ENCODE assay signal across 8 cellular contexts in genomic region chr1:100353988-100354387, GRCh38. TPM values are rescaled to one million over a fixed set of nuclear protein-coding genes. Genes with fewer than 3 reads are reported as not detected.
DNase-seq lines count a peak whose midpoint lies in the region; ATAC-seq and TF ChIP-seq lines count a peak whose summit lies in the region.

No MANE protein-coding gene starts in this region.

- ATAC-seq in Right ventricle myocardium inferior (no peak), activated B cell treated with CpG ODN at 0.5 μM for 24 hours (ENCODE audit: low read depth) (no peak), HG03460 (IDR thresholded peaks at IDR 0.05; ENCODE audit: unreplicated experiment) (no peak)

- POLR2A ChIA-PET in activated B cell treated with CpG ODN at 0.5 μM for 24 hours (lab: Charles Lee), result interaction anchor here (1.1 to 4.8 kb wide), 6 partner anchors 16 to 541 kb away, joined by 3 to 34 read pairs (median 6); partner anchors contain the start of genes EXTL2, RTCA, SASS6 and SLC35A3

- TF ChIP-seq CTCF in right atrium auricular region (IDR thresholded peaks at IDR 0.05) (no peak), activated B cell treated with CpG ODN at 0.5 μM for 24 hours (IDR thresholded peaks at IDR 0.05) (no peak), kidney epithelial cell (IDR thresholded peaks at IDR 0.05; ENCODE audit: insufficient read depth, low read length, poor library complexity, severe bottlenecking) (no peak)

- H3K36me3 Mint-ChIP-seq in activated B cell treated with CpG ODN at 0.5 μM for 24 hours (ENCODE audit: low read depth), result peaks cover 36% of the 10 kb centered on the region

- H3K4me3 Mint-ChIP-seq in activated B cell treated with CpG ODN at 0.5 μM for 24 hours, result peak overlapping the region; percentile 99

- no peaks in the 10 kb centered on the region for H3K9me3 Mint-ChIP-seq in activated B cell treated with CpG ODN at 0.5 μM for 24 hours

- H3K27me3 Mint-ChIP-seq in activated B cell treated with CpG ODN at 0.5 μM for 24 hours, result no peaks in the 10 kb centered on the region

- H3K4me1 Mint-ChIP-seq in activated B cell treated with CpG ODN at 0.5 μM for 24 hours, result peaks cover 52% of the 10 kb centered on the region

- H3K27me3 ChIP-seq in right atrium auricular region (no peaks in the 10 kb centered on the region), kidney epithelial cell (ENCODE audit: control insufficient read depth, insufficient read depth, low read length) (no peaks in the 10 kb centered on the region)

- DNase-seq in right atrium auricular region (ENCODE audit: low spot score) (no peak), Right ventricle myocardium inferior (ENCODE audit: missing footprints) (no peak), activated B cell treated with CpG ODN at 0.5 μM for 24 hours (no peak), kidney epithelial cell (ENCODE audit: low read depth) (peak; percentile 48), amygdala (lab: John Stamatoyannopoulos, UW) (no peak), NOMO-1 (lab: John Stamatoyannopoulos, UW; ENCODE audit: unreplicated experiment in 2 of 2) (no peak)

- H3K27ac Mint-ChIP-seq in activated B cell treated with CpG ODN at 0.5 μM for 24 hours, result peak overlapping the region; percentile 94

- H3K36me3 ChIP-seq in right atrium auricular region, result no peaks in the 10 kb centered on the region
- H3K36me3 ChIP-seq in kidney epithelial cell (ENCODE audit: control insufficient read depth, insufficient read depth, low read length), result no peaks in the 10 kb centered on the region
- no peaks in the 10 kb centered on the region for H3K36me3 ChIP-seq in urinary bladder (ENCODE audit: insufficient read depth)

- H3K4me3 ChIP-seq in right atrium auricular region (peak overlapping the region; percentile 81 to 94), kidney epithelial cell (ENCODE audit: low read depth, low read length) (no peak overlapping the region), urinary bladder (ENCODE audit: low read depth, low read length) (peak overlapping the region; percentile 65)

- WGBS in urinary bladder, result 71% methylated on average over 1 of the region's 1 CpG

- intact Hi-C loops in Right ventricle myocardium inferior (cut with DNase I) (loop anchor here (5.0 kb wide), 5 partner anchors 48 to 103 kb away; partner anchors contain the start of gene RTCA), activated B cell treated with CpG ODN at 0.5 μM for 24 hours (cut with micrococcal nuclease) (loop anchor here (1.0 to 5.0 kb wide), 6 partner anchors 7 to 1053 kb away; partner anchors contain the start of gene SLC35A3)

- CTCF ChIA-PET in activated B cell treated with CpG ODN at 0.5 μM for 24 hours (lab: Charles Lee), result interaction anchor here (1.9 to 2.0 kb wide), 2 partner anchors 70 to 102 kb away, joined by 4 to 6 read pairs; no protein-coding TSS in a partner anchor

- H3K27ac ChIP-seq in right atrium auricular region (peak overlapping the region in 1 of 2 donors; percentile 96), urinary bladder (ENCODE audit: low read depth) (no peak overlapping the region)

- H3K4me1 ChIP-seq in right atrium auricular region (peaks cover 0 to 49% of the 10 kb centered on the region in 2 donors), urinary bladder (ENCODE audit: insufficient read depth) (no peaks in the 10 kb centered on the region)

- H3K9me3 ChIP-seq in right atrium auricular region, result no peaks in the 10 kb centered on the region

RNA-seq across cellular contexts. Expression of gene CDC14A, which starts 1.7 kb away (rescaled TPM):
- total RNA-seq in right atrium auricular region, result 1 to 10 TPM; 5.3 to 5.5 TPM
- 2.7 TPM for total RNA-seq in Right ventricle myocardium inferior
- 16.8 and 17.0 TPM in 2 replicates for total RNA-seq in activated B cell treated with CpG ODN at 0.5 μM for 24 hours
- total RNA-seq in kidney epithelial cell, result 5.4 and 8.7 TPM in 2 replicates
- total RNA-seq in urinary bladder, result 29.1 TPM
- polyA plus RNA-seq in urinary bladder, result 3.9 TPM
